ENCODE assay signal across 7 cellular contexts in the genomic region with DNA sequence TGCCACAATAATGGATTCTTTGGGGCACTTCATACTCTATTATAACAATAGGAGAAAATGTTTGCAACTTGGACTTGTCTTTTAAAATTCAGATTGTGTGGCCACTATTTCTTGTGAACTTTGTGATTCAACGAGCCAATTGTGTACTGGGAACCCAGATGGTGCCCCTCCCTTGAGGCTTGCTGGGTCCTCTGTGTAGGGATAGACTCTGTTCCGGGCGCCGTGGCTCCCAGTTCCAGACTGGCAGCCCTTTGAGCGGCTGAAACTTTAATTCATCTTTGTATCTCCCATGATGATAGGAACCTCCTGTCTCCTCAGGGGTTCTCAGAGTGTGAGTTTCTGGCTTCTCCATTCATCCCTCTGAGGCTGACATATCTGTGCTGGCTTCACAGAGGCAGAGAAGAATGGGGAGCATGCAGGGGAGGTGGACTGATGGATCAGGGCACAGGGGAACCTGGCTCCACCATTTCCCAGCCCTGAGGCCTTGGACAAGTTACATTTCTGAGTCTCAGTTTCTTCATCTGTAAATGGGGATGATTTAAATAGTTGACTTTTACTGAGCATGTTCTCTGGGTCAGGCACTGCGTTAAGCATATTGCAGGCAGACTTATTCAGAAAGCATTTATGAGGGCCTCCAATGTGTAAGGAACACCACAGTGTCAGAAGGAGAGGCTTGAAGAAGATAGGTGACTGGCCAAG. TPM values are rescaled to one million over a fixed set of nuclear protein-coding genes. Genes with fewer than 3 reads are reported as not detected.
DNase-seq lines count a peak whose midpoint lies in the region; ATAC-seq and TF ChIP-seq lines count a peak whose summit lies in the region.

No MANE protein-coding gene starts in this region.

- H3K4me1 ChIP-seq in left lung = peaks cover 36 to 78% of the 10 kb centered on the region in 2 donors

- H3K9me3 ChIP-seq in left lung = peaks cover 4 to 11% of the 10 kb centered on the region in 2 donors

- peak overlapping the region; percentile 86 to 97 (median 90) for H3K4me3 Mint-ChIP-seq in IgD-negative memory B cell
- H3K4me3 Mint-ChIP-seq in activated CD4-positive, alpha-beta memory T cell treated with anti-CD3 and anti-CD28 coated beads, Interleukin-2, amount 10 ng/mL, durations not matched to agents 7 days and 5 days = peak overlapping the region; percentile 82
- no peak overlapping the region for H3K4me3 Mint-ChIP-seq in stimulated activated memory B cell treated with anti-CD40 and anti-IgM and Interleukin-4, amounts not matched to agents 10 μg/mL and 1 μg/mL and 100 μg/mL, for 72 hours

- H3K27me3 Mint-ChIP-seq in IgD-negative memory B cell = no peaks in the 10 kb centered on the region
- no peaks in the 10 kb centered on the region for H3K27me3 Mint-ChIP-seq in activated CD4-positive, alpha-beta memory T cell treated with anti-CD3 and anti-CD28 coated beads, Interleukin-2, amount 10 ng/mL, durations not matched to agents 7 days and 5 days
- no peaks in the 10 kb centered on the region for H3K27me3 Mint-ChIP-seq in stimulated activated memory B cell treated with anti-CD40 and anti-IgM and Interleukin-4, amounts not matched to agents 10 μg/mL and 1 μg/mL and 100 μg/mL, for 72 hours

- H3K36me3 ChIP-seq in left lung = no peaks in the 10 kb centered on the region

- H3K4me3 ChIP-seq in left lung = no peak overlapping the region

- no peak for DNase-seq in activated CD4-positive, alpha-beta memory T cell treated with anti-CD3 and anti-CD28 coated beads, Interleukin-2, amount 10 ng/mL, durations not matched to agents 7 days and 5 days
- DNase-seq in left lung = no peak
- DNase-seq in amygdala (lab: John Stamatoyannopoulos, UW) = no peak
- no peak for DNase-seq in SKM-1 (lab: John Stamatoyannopoulos, UW; ENCODE audit: unreplicated experiment)

- H3K27ac Mint-ChIP-seq in IgD-negative memory B cell = peak overlapping the region; percentile 97 to 99 (median 97)
- H3K27ac Mint-ChIP-seq in activated CD4-positive, alpha-beta memory T cell treated with anti-CD3 and anti-CD28 coated beads, Interleukin-2, amount 10 ng/mL, durations not matched to agents 7 days and 5 days = peak overlapping the region; percentile 99
- peak overlapping the region; percentile 98 for H3K27ac Mint-ChIP-seq in stimulated activated memory B cell treated with anti-CD40 and anti-IgM and Interleukin-4, amounts not matched to agents 10 μg/mL and 1 μg/mL and 100 μg/mL, for 72 hours

- intact Hi-C loops in left lung (cut with DNase I) = loop anchor here in 1 of 2 donors (10.0 kb wide), 1 partner anchor 52 kb away; a partner anchor contains a TSS

- H3K9me3 Mint-ChIP-seq in IgD-negative memory B cell = peaks cover 0 to 3% (median 3%) of the 10 kb centered on the region in 3 donors
- peaks cover 7% of the 10 kb centered on the region for H3K9me3 Mint-ChIP-seq in activated CD4-positive, alpha-beta memory T cell treated with anti-CD3 and anti-CD28 coated beads, Interleukin-2, amount 10 ng/mL, durations not matched to agents 7 days and 5 days
- H3K9me3 Mint-ChIP-seq in stimulated activated memory B cell treated with anti-CD40 and anti-IgM and Interleukin-4, amounts not matched to agents 10 μg/mL and 1 μg/mL and 100 μg/mL, for 72 hours = peaks cover 6% of the 10 kb centered on the region

- no peaks in the 10 kb centered on the region for H3K27me3 ChIP-seq in left lung

- no peak for TF ChIP-seq CTCF in left lung (IDR thresholded peaks at IDR 0.05)

- CTCF ChIA-PET in activated CD4-positive, alpha-beta memory T cell treated with anti-CD3 and anti-CD28 coated beads, Interleukin-2, amount 10 ng/mL, durations not matched to agents 7 days and 5 days (lab: Charles Lee) = interaction anchor here (5.3 to 6.2 kb wide), 2 partner anchors 13 to 59 kb away, joined by 48 to 105 read pairs; no protein-coding TSS in a partner anchor

- peaks cover 43 to 50% (median 47%) of the 10 kb centered on the region in 3 donors for H3K4me1 Mint-ChIP-seq in IgD-negative memory B cell
- peaks cover 72% of the 10 kb centered on the region for H3K4me1 Mint-ChIP-seq in activated CD4-positive, alpha-beta memory T cell treated with anti-CD3 and anti-CD28 coated beads, Interleukin-2, amount 10 ng/mL, durations not matched to agents 7 days and 5 days
- H3K4me1 Mint-ChIP-seq in stimulated activated memory B cell treated with anti-CD40 and anti-IgM and Interleukin-4, amounts not matched to agents 10 μg/mL and 1 μg/mL and 100 μg/mL, for 72 hours = peaks cover 67% of the 10 kb centered on the region

- POLR2A ChIA-PET in activated CD4-positive, alpha-beta memory T cell treated with anti-CD3 and anti-CD28 coated beads, Interleukin-2, amount 10 ng/mL, durations not matched to agents 7 days and 5 days (lab: Charles Lee) = interaction anchor here (0.9 to 6.3 kb wide), 4 partner anchors 13 to 408 kb away, joined by 3 to 182 read pairs (median 36); a partner anchor contains a TSS

- ATAC-seq in left lung (no peak), HG03520 (IDR thresholded peaks at IDR 0.05; ENCODE audit: unreplicated experiment) (no peak)
- ATAC-seq in stimulated activated memory B cell treated with anti-CD40 and anti-IgM and Interleukin-4, amounts not matched to agents 10 μg/mL and 1 μg/mL and 100 μg/mL, for 72 hours = no peak

- H3K36me3 Mint-ChIP-seq in IgD-negative memory B cell = peaks cover 2% of the 10 kb centered on the region
- peaks cover 27% of the 10 kb centered on the region for H3K36me3 Mint-ChIP-seq in activated CD4-positive, alpha-beta memory T cell treated with anti-CD3 and anti-CD28 coated beads, Interleukin-2, amount 10 ng/mL, durations not matched to agents 7 days and 5 days (ENCODE audit: low read depth)
- peaks cover 6% of the 10 kb centered on the region for H3K36me3 Mint-ChIP-seq in stimulated activated memory B cell treated with anti-CD40 and anti-IgM and Interleukin-4, amounts not matched to agents 10 μg/mL and 1 μg/mL and 100 μg/mL, for 72 hours

- peak overlapping the region; percentile 88 to 99 for H3K27ac ChIP-seq in left lung

RNA-seq across cellular contexts. Expression of a gene that starts 15.2 kb away (rescaled TPM):
- 3.4 TPM for polyA plus RNA-seq in IgD-negative memory B cell
- 10 to 100 TPM; 14.2 to 15.1 TPM for total RNA-seq in activated CD4-positive, alpha-beta memory T cell treated with anti-CD3 and anti-CD28 coated beads, Interleukin-2, amount 10 ng/mL, durations not matched to agents 7 days and 5 days
- total RNA-seq in left lung = 1 to 10 TPM; 3.4 to 6.3 TPM

RNA-seq across cellular contexts. Expression of a gene that starts 54.8 kb away (rescaled TPM):
- 45.1 TPM for polyA plus RNA-seq in IgD-negative memory B cell
- total RNA-seq in activated CD4-positive, alpha-beta memory T cell treated with anti-CD3 and anti-CD28 coated beads, Interleukin-2, amount 10 ng/mL, durations not matched to agents 7 days and 5 days = 10 to 100 TPM; 32.9 to 33.1 TPM
- 10 to 100 TPM; 34.5 to 91.8 TPM for total RNA-seq in left lung
